ENCODE assay signal across 18 cellular contexts in the genomic region with DNA sequence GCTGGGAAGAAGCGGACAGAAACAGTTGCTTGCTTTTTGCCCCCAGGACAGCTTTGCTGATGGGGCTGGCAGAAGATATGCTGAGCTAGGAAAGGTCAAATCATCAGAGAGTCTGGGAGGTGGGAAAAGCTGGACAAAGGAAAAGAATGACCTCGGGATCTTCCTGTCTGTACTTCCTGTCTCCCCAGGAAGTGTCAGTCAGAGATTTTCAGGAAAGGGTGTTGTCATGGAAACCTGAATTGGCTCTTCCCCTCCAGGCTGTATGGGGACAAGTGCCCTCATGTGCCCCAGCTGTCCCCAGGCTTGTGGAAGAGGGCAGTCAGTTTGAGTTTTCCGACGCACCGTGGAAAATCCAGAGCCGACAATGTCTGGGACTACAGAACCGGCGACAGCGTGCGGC.
DNase-seq lines count a peak whose midpoint lies in the region; ATAC-seq, FAIRE-seq and TF ChIP-seq lines count a peak whose summit lies in the region.
"Had no signal": no experiment of that assay in that cellular context is flagged by ENCODE, and none has a peak within 500 bp of the region (broad histone marks: within the 10 kb centered on the region; RNA-seq: fewer than 3 reads in every experiment).

No MANE protein-coding gene starts in this region.

- H3K9me3 Mint-ChIP-seq in stimulated activated effector memory CD8-positive, alpha-beta T cell treated with anti-CD3 and anti-CD28 coated beads, Interleukin-12 subunit alpha, Interleukin-12 subunit beta, amount 100 ng/mL, for 72 hours = no peaks in the 10 kb centered on the region

- TF ChIP-seq EP300 in H1 (IDR thresholded peaks at IDR 0.05; ENCODE audit: borderline replicate concordance in 1 of 2, low read depth in 2 of 2, low read length in 2 of 2) = no peak

- ATAC-seq in right cardiac atrium = peak; percentile 39 to 85
- no peak for ATAC-seq in stimulated activated effector memory CD8-positive, alpha-beta T cell treated with anti-CD3 and anti-CD28 coated beads, Interleukin-12 subunit alpha, Interleukin-12 subunit beta, amount 100 ng/mL, for 72 hours

- H3K14ac ChIP-seq in H1 (ENCODE audit: insufficient read length) = no peak overlapping the region

- no peaks in the 10 kb centered on the region for H3K79me1 ChIP-seq in H1 (ENCODE audit: low read depth, low read length)

- H3K27ac ChIP-seq in right cardiac atrium (ENCODE audit: low read length) = no peak overlapping the region
- H3K27ac ChIP-seq in right atrium auricular region = no peak overlapping the region
- no peak overlapping the region for H3K27ac ChIP-seq in H1 (ENCODE audit: low read depth, low read length)
- H3K27ac ChIP-seq: epithelial cell of prostate had no signal

- no peak overlapping the region for H3K18ac ChIP-seq in H1 (ENCODE audit: extremely low read depth, low read length)

- no peak overlapping the region; the same call in 1 of the 2 replicates for H2BK5ac ChIP-seq in H1 (ENCODE audit: low read depth, low read length)

- no peaks in the 10 kb centered on the region for H3K36me3 Mint-ChIP-seq in stimulated activated effector memory CD8-positive, alpha-beta T cell treated with anti-CD3 and anti-CD28 coated beads, Interleukin-12 subunit alpha, Interleukin-12 subunit beta, amount 100 ng/mL, for 72 hours

- no peak overlapping the region for H2BK15ac ChIP-seq in H1 (ENCODE audit: low read length)

- H3K9ac ChIP-seq in H1 (replicated peaks in 1 of 4; ENCODE audit: extremely low read depth in 1 of 4, low read depth in 3 of 4, low read length in 3 of 4) = no peak overlapping the region

- TF ChIP-seq RAD21 in H1 (IDR thresholded peaks at IDR 0.05 in 1 of 2, conservative IDR thresholded peaks at IDR 0.05 in 1 of 2; ENCODE audit: low read depth in 2 of 2, low read length in 2 of 2) = no peak

- no peaks in the 10 kb centered on the region for H3K23me2 ChIP-seq in H1 (ENCODE audit: low read depth, low read length)

- H3K4me3 ChIP-seq in right cardiac atrium (ENCODE audit: low read length) (no peak overlapping the region), right atrium auricular region (no peak overlapping the region), H1 (ENCODE audit: extremely low read depth in 1 of 4, insufficient read depth in 2 of 4, low read depth in 3 of 4, low read length in 4 of 4) (no peak overlapping the region)
- H3K4me3 ChIP-seq: upper lobe of left lung had no signal

- H3K56ac ChIP-seq in H1 (replicated peaks; ENCODE audit: insufficient read length, low read depth, low read length) = no peak overlapping the region

- H2BK12ac ChIP-seq in H1 (ENCODE audit: low read depth, low read length) = no peak overlapping the region

- intact Hi-C loops in right cardiac atrium (cut with DNase I) = loop anchor here in 2 of 4 donors (5.0 to 10.0 kb wide), 2 partner anchors 106 to 113 kb away; no protein-coding TSS in a partner anchor

- CTCF ChIA-PET in H1 (lab: Charles Lee; ENCODE audit: partially characterized antibody) = interaction anchor here (0.9 to 2.0 kb wide), 2 partner anchors 8 to 313 kb away, joined by 3 to 8 read pairs; no protein-coding TSS in a partner anchor
- CTCF ChIA-PET in HEK293T (lab: Yijun Ruan, JAX) = interaction anchor here (1.0 kb wide), 1 partner anchor 175 kb away, joined by 3 read pairs; no protein-coding TSS in a partner anchor

- H3K23ac ChIP-seq in H1 (ENCODE audit: insufficient read length) = no peak overlapping the region

- no peak overlapping the region for H2AK5ac ChIP-seq in H1 (ENCODE audit: low read depth, low read length)

- H2BK20ac ChIP-seq in H1 (ENCODE audit: low read length) = no peak overlapping the region; the same call in 1 of the 2 replicates

- TF ChIP-seq CTCF in right atrium auricular region (IDR thresholded peaks at IDR 0.05) (no peak), H1 (IDR thresholded peaks at IDR 0.05; ENCODE audit: control extremely low read depth in 1 of 3, insufficient read depth in 1 of 3, low read depth in 1 of 3, low read length in 3 of 3) (no peak)

- no peak for TF ChIP-seq POLR2A in H1 (IDR thresholded peaks at IDR 0.05; ENCODE audit: control extremely low read depth in 1 of 2, low read depth in 2 of 2, low read length in 2 of 2)

- no peak overlapping the region for H4K8ac ChIP-seq in H1 (ENCODE audit: extremely low read depth, insufficient read depth, low read length)

- no peak overlapping the region for H2BK120ac ChIP-seq in H1 (replicated peaks; ENCODE audit: low read depth, low read length)

- H3K4me1 Mint-ChIP-seq in stimulated activated effector memory CD8-positive, alpha-beta T cell treated with anti-CD3 and anti-CD28 coated beads, Interleukin-12 subunit alpha, Interleukin-12 subunit beta, amount 100 ng/mL, for 72 hours = peaks cover 10% of the 10 kb centered on the region

- no peaks in the 10 kb centered on the region for H3K36me3 ChIP-seq in right atrium auricular region
- no peaks in the 10 kb centered on the region for H3K36me3 ChIP-seq in H1 (ENCODE audit: control insufficient read depth in 2 of 4, insufficient read depth in 4 of 4, low read length in 3 of 4)
- H3K36me3 ChIP-seq: upper lobe of left lung had no signal

- H4K20me1 ChIP-seq in H1 (replicated peaks in 1 of 2; ENCODE audit: control insufficient read depth in 1 of 2, insufficient read depth in 2 of 2, low read length in 2 of 2) = no peaks in the 10 kb centered on the region

- H3K27ac Mint-ChIP-seq in stimulated activated effector memory CD8-positive, alpha-beta T cell treated with anti-CD3 and anti-CD28 coated beads, Interleukin-12 subunit alpha, Interleukin-12 subunit beta, amount 100 ng/mL, for 72 hours = no peak overlapping the region

- 0 out of 2 replicates have a peak overlapping the region, but pooled peaks have one; percentile 26 for H2AFZ ChIP-seq in H1 (ENCODE audit: low read length)

- H3K9me3 ChIP-seq in right cardiac atrium (ENCODE audit: control insufficient read depth, low read length) (no peaks in the 10 kb centered on the region), right atrium auricular region (no peaks in the 10 kb centered on the region), H1 (ENCODE audit: insufficient read depth in 2 of 2, low read depth in 1 of 2, low read length in 1 of 2) (no peaks in the 10 kb centered on the region)
- H3K9me3 ChIP-seq: upper lobe of left lung had no signal

- no peaks in the 10 kb centered on the region for H3K79me2 ChIP-seq in H1 (ENCODE audit: control insufficient read depth in 1 of 2, insufficient read depth in 2 of 2, low read length in 2 of 2)

- no peaks in the 10 kb centered on the region for H3K4me1 ChIP-seq in right cardiac atrium (ENCODE audit: control insufficient read depth, insufficient read depth, low read length)
- H3K4me1 ChIP-seq in right atrium auricular region = peaks cover 0 to 6% of the 10 kb centered on the region in 2 donors
- peaks cover 10 to 16% (median 13%) of the 10 kb centered on the region in 4 experiments for H3K4me1 ChIP-seq in H1 (replicated peaks in 1 of 4; ENCODE audit: control insufficient read depth in 3 of 4, insufficient read depth in 4 of 4, low read length in 3 of 4)

- DNase-seq in right cardiac atrium = peak in 1 of 3 donors; percentile 61
- no peak for DNase-seq in right atrium auricular region (ENCODE audit: low spot score)
- DNase-seq in H1 (ENCODE audit: low read depth in 1 of 2, low spot score in 2 of 2) = no peak
- peak; percentile 69 to 98 for DNase-seq in lung microvascular endothelial cell (ENCODE audit: low read depth in 2 of 2)
- DNase-seq in stimulated activated CD8-positive, alpha-beta memory T cell treated with anti-CD3 and anti-CD28 coated beads, Interleukin-4, amount 100 ng/mL, for 48 hours = no peak
- no peak for DNase-seq in T-helper 9 cell
- no peak for DNase-seq in stimulated activated effector memory CD8-positive, alpha-beta T cell treated with anti-CD3 and anti-CD28 coated beads, Interleukin-12 subunit alpha, Interleukin-12 subunit beta, amount 100 ng/mL, for 72 hours (ENCODE audit: low spot score in 2 of 2)
- DNase-seq in HEK293T (ENCODE audit: extremely low spot score) = no peak
- DNase-seq: activated CD4-positive, alpha-beta T cell treated with anti-CD3 and anti-CD28 coated beads, Interleukin-2, amount 50 U/mL, for 1 hour; activated T-cell treated with anti-CD3 and anti-CD28 coated beads, Interleukin-2, amount 50 U/mL, for 48 hours; head of caudate nucleus; left cardiac atrium; NCI-H1694 treated with DMSO at 0.1 percent for 48 hours; stimulated activated CD4-positive, alpha-beta T cell treated with anti-CD3 and anti-CD28 coated beads, Interleukin-4, amount 100 ng/mL, for 24 hours; T1000; upper lobe of left lung had no signal

- H4K5ac ChIP-seq in H1 (ENCODE audit: insufficient read length, low read depth, low read length) = no peak overlapping the region

- 68% methylated on average over 10 of the region's 10 CpGs for WGBS in right cardiac atrium
- WGBS in H1 (ENCODE audit: extremely low coverage in 1 of 2, insufficient coverage in 1 of 2, insufficient read length in 1 of 2, insufficient replicate concordance in 2 of 2, low coverage in 1 of 2, low lambda C conversion rate in 2 of 2, missing lambda C conversion rate in 1 of 2), 2 experiments = 95% methylated on average over 10 of the region's 10 CpGs; no CpG with 5 or more reads in 1 of the 2 experiments

- no peak overlapping the region for H3K4me2 ChIP-seq in H1 (ENCODE audit: insufficient read depth in 1 of 2, low read depth in 2 of 2, low read length in 2 of 2)

- no peak overlapping the region for H4K91ac ChIP-seq in H1 (replicated peaks; ENCODE audit: insufficient read length, low read length)

- H3K4ac ChIP-seq in H1 (replicated peaks; ENCODE audit: insufficient read length, low read depth, low read length) = no peak overlapping the region

- H3K27me3 ChIP-seq in right cardiac atrium (ENCODE audit: control insufficient read depth, insufficient read depth) (no peaks in the 10 kb centered on the region), right atrium auricular region (no peaks in the 10 kb centered on the region), H1 (replicated peaks in 1 of 4; ENCODE audit: control insufficient read depth in 3 of 4, extremely low read depth in 1 of 4, insufficient read depth in 3 of 4, low read length in 3 of 4) (no peaks in the 10 kb centered on the region)
- H3K27me3 ChIP-seq: upper lobe of left lung had no signal

- POLR2A ChIA-PET in H1 (lab: Charles Lee; ENCODE audit: partially characterized antibody) (interaction anchor here (0.7 kb wide), 1 partner anchor 103 kb away, joined by 5 read pairs; no protein-coding TSS in a partner anchor), HEK293T (lab: Yijun Ruan, JAX) (no interaction called here)

- no peak for FAIRE-seq in H1 (lab: Jason Lieb, UNC)

- H3K4me3 Mint-ChIP-seq in stimulated activated effector memory CD8-positive, alpha-beta T cell treated with anti-CD3 and anti-CD28 coated beads, Interleukin-12 subunit alpha, Interleukin-12 subunit beta, amount 100 ng/mL, for 72 hours = no peak overlapping the region
- H3K4me3 Mint-ChIP-seq: central memory CD8-positive, alpha-beta T cell had no signal

TF ChIP-seq in H1, 55 proteins besides CTCF, POLR2A, EP300 and RAD21 (continues in another document):
- no peak for TF ChIP-seq HDAC6 (IDR thresholded peaks at IDR 0.05; ENCODE audit: low read depth, low read length)

TF ChIP-seq in HEK293T, 16 proteins besides CTCF, POLR2A, EP300 and RAD21 (continues in another document):
- no peak for TF ChIP-seq LEF1 (IDR thresholded peaks at IDR 0.05; ENCODE audit: borderline replicate concordance)
- TF ChIP-seq FOXA1 (IDR thresholded peaks at IDR 0.05) = no peak
- no peak for TF ChIP-seq L3MBTL2 (conservative IDR thresholded peaks at IDR 0.05)

Comparison
In these comparisons a context has a peak if more than half of its experiments do, and no peak if none do; other contexts are left out.
1. DNase-seq: peak in lung microvascular endothelial cell (2 of 2); none in right atrium auricular region (single experiment), H1 (0 of 2), stimulated activated CD8-positive, alpha-beta memory T cell treated with anti-CD3 and anti-CD28 coated beads, Interleukin-4, amount 100 ng/mL, for 48 hours (single experiment), T-helper 9 cell (single experiment), stimulated activated effector memory CD8-positive, alpha-beta T cell treated with anti-CD3 and anti-CD28 coated beads, Interleukin-12 subunit alpha, Interleukin-12 subunit beta, amount 100 ng/mL, for 72 hours (0 of 2) and HEK293T (single experiment).